In the genomic region with DNA sequence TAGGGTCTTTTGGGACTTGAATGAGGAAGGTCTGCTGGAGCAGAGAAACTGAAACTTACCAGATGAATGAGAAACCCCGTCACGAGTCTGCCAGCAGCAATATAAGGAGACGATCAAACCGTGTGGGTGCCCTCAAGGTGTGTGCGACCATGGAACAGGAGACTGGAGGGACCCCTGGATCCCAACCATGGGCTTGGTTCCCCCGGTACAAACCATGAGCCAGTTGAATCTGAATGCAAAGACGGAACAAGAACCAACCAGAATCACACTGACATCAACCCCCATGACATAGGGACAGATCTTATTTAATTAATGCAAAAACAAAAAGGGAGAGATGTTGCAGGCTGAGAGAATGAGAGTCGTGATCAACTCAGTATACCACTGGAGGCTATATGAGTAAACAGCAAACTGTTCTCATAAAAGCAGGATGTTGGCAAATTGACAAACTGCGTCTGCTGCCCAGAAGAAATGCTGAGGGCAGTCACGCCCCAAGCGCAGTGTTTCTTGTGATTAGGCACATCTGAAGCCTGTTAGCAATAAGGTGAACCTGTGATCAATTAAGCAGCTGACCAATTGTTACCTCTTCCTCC, we compare ENCODE assay signal across 14 cellular contexts.
DNase-seq lines count a peak whose midpoint lies in the region; ATAC-seq and TF ChIP-seq lines count a peak whose summit lies in the region.
"Had no signal": no experiment of that assay in that cellular context is flagged by ENCODE, and none has a peak within 500 bp of the region (broad histone marks: within the 10 kb centered on the region; RNA-seq: fewer than 3 reads in every experiment).

No MANE protein-coding gene starts in this region.

- peaks cover 16% of the 10 kb centered on the region for H3K4me1 ChIP-seq in BLaER1
- H3K4me1 ChIP-seq: Caco-2, gastrocnemius medialis, parathyroid adenoma, thyroid gland had no signal

- no peak overlapping the region for H3K4me3 ChIP-seq in BLaER1
- H3K4me3 ChIP-seq: gastrocnemius medialis, thyroid gland had no signal

- no peaks in the 10 kb centered on the region for H4K20me1 ChIP-seq in BLaER1

- peaks cover 3% of the 10 kb centered on the region; the same call in 1 of the 2 replicates for H3K9me3 ChIP-seq in BLaER1
- H3K9me3 ChIP-seq: Caco-2, gastrocnemius medialis, thyroid gland had no signal

- DNase-seq in T1000 (lab: John Stamatoyannopoulos, UW) (peak; percentile 15), NCI-H146 (lab: John Stamatoyannopoulos, UW) (no peak)
- DNase-seq in activated naive CD4-positive, alpha-beta T cell treated with anti-CD3 and anti-CD28 coated beads, Interleukin-2, amount 50 U/mL, for 16 hours, result no peak
- DNase-seq: Caco-2, gastrocnemius medialis, H7, NCI-H2227 treated with DMSO at 0.1 percent for 48 hours, thyroid gland had no signal

- H3K9ac ChIP-seq in BLaER1, result peak overlapping the region; percentile 11; the same call in 1 of the 2 replicates
- H3K9ac ChIP-seq: parathyroid adenoma had no signal

- peak overlapping the region; percentile 57 for H3K4me2 ChIP-seq in BLaER1

- no peaks in the 10 kb centered on the region for H3K36me3 ChIP-seq in BLaER1
- H3K36me3 ChIP-seq: gastrocnemius medialis, thyroid gland had no signal

- peak overlapping the region; percentile 48 for H3K27ac ChIP-seq in BLaER1
- H3K27ac ChIP-seq: gastrocnemius medialis, parathyroid adenoma, thyroid gland had no signal

- H3K27me3 ChIP-seq in BLaER1, result no peaks in the 10 kb centered on the region
- H3K27me3 ChIP-seq: gastrocnemius medialis, thyroid gland had no signal

- ATAC-seq in GM19023 (IDR thresholded peaks at IDR 0.05; ENCODE audit: unreplicated experiment), result peak; percentile 44
- ATAC-seq in HG03175 (IDR thresholded peaks at IDR 0.05; ENCODE audit: unreplicated experiment), result peak; percentile 36
- ATAC-seq in HG02623 (IDR thresholded peaks at IDR 0.05; ENCODE audit: unreplicated experiment), result no peak
- no peak for ATAC-seq in SK-N-SH treated with all-trans-retinoic acid at 6 μM for 48 hours
- ATAC-seq: gastrocnemius medialis had no signal

TF ChIP-seq in SK-N-SH treated with all-trans-retinoic acid at 6 μM for 48 hours, 23 proteins besides CTCF, POLR2A, EP300 and RAD21:
- TF ChIP-seq, protein P1, sequence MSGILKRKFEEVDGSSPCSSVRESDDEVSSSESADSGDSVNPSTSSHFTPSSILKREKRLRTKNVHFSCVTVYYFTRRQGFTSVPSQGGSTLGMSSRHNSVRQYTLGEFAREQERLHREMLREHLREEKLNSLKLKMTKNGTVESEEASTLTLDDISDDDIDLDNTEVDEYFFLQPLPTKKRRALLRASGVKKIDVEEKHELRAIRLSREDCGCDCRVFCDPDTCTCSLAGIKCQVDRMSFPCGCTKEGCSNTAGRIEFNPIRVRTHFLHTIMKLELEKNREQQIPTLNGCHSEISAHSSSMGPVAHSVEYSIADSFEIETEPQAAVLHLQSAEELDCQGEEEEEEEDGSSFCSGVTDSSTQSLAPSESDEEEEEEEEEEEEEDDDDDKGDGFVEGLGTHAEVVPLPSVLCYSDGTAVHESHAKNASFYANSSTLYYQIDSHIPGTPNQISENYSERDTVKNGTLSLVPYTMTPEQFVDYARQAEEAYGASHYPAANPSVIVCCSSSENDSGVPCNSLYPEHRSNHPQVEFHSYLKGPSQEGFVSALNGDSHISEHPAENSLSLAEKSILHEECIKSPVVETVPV (CRISPR knock-in tag; IDR thresholded peaks at IDR 0.05), result no peak
- TF ChIP-seq ARNTL (CRISPR knock-in tag; IDR thresholded peaks at IDR 0.05; ENCODE audit: borderline replicate concordance, low read depth), result no peak
- TF ChIP-seq CSDC2 (CRISPR knock-in tag; IDR thresholded peaks at IDR 0.05), result no peak
- no peak for TF ChIP-seq ZFP3 (CRISPR knock-in tag; IDR thresholded peaks at IDR 0.05)
- no peak for TF ChIP-seq GLIS3 (CRISPR knock-in tag; IDR thresholded peaks at IDR 0.05)
- TF ChIP-seq TCF4 (CRISPR knock-in tag; IDR thresholded peaks at IDR 0.05; ENCODE audit: borderline replicate concordance), result no peak
- TF ChIP-seq, protein P2, sequence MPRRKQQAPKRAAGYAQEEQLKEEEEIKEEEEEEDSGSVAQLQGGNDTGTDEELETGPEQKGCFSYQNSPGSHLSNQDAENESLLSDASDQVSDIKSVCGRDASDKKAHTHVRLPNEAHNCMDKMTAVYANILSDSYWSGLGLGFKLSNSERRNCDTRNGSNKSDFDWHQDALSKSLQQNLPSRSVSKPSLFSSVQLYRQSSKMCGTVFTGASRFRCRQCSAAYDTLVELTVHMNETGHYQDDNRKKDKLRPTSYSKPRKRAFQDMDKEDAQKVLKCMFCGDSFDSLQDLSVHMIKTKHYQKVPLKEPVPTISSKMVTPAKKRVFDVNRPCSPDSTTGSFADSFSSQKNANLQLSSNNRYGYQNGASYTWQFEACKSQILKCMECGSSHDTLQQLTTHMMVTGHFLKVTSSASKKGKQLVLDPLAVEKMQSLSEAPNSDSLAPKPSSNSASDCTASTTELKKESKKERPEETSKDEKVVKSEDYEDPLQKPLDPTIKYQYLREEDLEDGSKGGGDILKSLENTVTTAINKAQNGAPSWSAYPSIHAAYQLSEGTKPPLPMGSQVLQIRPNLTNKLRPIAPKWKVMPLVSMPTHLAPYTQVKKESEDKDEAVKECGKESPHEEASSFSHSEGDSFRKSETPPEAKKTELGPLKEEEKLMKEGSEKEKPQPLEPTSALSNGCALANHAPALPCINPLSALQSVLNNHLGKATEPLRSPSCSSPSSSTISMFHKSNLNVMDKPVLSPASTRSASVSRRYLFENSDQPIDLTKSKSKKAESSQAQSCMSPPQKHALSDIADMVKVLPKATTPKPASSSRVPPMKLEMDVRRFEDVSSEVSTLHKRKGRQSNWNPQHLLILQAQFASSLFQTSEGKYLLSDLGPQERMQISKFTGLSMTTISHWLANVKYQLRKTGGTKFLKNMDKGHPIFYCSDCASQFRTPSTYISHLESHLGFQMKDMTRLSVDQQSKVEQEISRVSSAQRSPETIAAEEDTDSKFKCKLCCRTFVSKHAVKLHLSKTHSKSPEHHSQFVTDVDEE (CRISPR knock-in tag; IDR thresholded peaks at IDR 0.05), result no peak

Comparison
In these comparisons a context has a peak if more than half of its experiments do, and no peak if none do; other contexts are left out.
1. ATAC-seq: peak in GM19023 (single experiment) and HG03175 (single experiment); none in HG02623 (single experiment) and SK-N-SH treated with all-trans-retinoic acid at 6 μM for 48 hours (single experiment).